Comparison of ENCODE assay signal across 19 cellular contexts in the genomic region with DNA sequence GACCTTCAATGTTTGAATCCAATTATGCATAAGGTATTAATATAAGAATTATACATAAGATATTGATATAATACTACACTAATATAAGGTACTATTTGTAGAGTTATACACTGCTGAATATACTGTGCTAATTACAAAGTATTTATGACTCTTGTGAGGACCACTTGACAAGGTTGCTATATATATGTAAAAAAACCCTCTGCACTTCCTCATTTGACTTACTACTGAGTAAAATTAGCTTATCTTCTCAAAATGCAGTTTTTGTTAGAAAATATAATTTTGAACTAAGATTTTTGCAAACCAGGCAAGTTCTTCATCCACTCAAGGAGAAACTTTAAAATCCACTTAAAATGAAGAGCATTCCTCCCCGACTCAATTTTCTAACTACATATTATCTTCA. TPM values are rescaled to one million over a fixed set of nuclear protein-coding genes. Genes with fewer than 3 reads are reported as not detected.
DNase-seq lines count a peak whose midpoint lies in the region; ATAC-seq, FAIRE-seq and TF ChIP-seq lines count a peak whose summit lies in the region.
"Had no signal": no experiment of that assay in that cellular context is flagged by ENCODE, and none has a peak within 500 bp of the region (broad histone marks: within the 10 kb centered on the region; RNA-seq: fewer than 3 reads in every experiment).

No MANE protein-coding gene starts in this region.

- H3K36me3 ChIP-seq in DOHH2 (ENCODE audit: control insufficient read depth, low read length) (peaks cover 56% of the 10 kb centered on the region), K562 (ENCODE audit: control insufficient read depth, insufficient read depth, low read length) (peaks cover 57% of the 10 kb centered on the region)

- intact Hi-C loops in K562 (cut with micrococcal nuclease), result no loop called here

- H3K79me2 ChIP-seq in DOHH2 (ENCODE audit: control insufficient read depth, low read length) (no peaks in the 10 kb centered on the region), K562 (ENCODE audit: control insufficient read depth, insufficient read depth, low read length) (no peaks in the 10 kb centered on the region)

- in situ Hi-C loops in K562 (cut with MboI), result no loop called here

- no TSS peak for BruUV-seq in K562 (replicated peaks; lab: Mats Ljungman, UMichigan)

- H3K4me3 ChIP-seq in DOHH2 (ENCODE audit: low read length) (no peak overlapping the region), K562 (no peak overlapping the region)
- H3K4me3 ChIP-seq: GM23248, HAP-1 had no signal

- H3K27ac ChIP-seq in DOHH2 (ENCODE audit: low read depth, low read length) (no peak overlapping the region), K562 (ENCODE audit: extremely low read depth, low read depth, low read length) (no peak overlapping the region)
- H3K27ac ChIP-seq: GM23248 had no signal

- ATAC-seq in K562 (no peak), GM21825 (IDR thresholded peaks at IDR 0.05; ENCODE audit: unreplicated experiment) (no peak), GM19351 (IDR thresholded peaks at IDR 0.05; ENCODE audit: unreplicated experiment) (no peak)

- H3K9me3 ChIP-seq in DOHH2 (ENCODE audit: control insufficient read depth, insufficient read depth, low read length), result no peaks in the 10 kb centered on the region
- H3K9me3 ChIP-seq in K562 (replicated peaks; ENCODE audit: control insufficient read depth, insufficient read depth, low read depth, low read length), result no peaks in the 10 kb centered on the region
- H3K9me3 ChIP-seq: BE2C, HAP-1 had no signal

- DNase-seq in GM12891 (ENCODE audit: insufficient read length, low spot score) (no peak), OCI-M1 (lab: John Stamatoyannopoulos, UW) (peak; percentile 24), K562 (ENCODE audit: extremely low read depth in 1 of 4, low spot score in 3 of 4) (no peak)
- DNase-seq: ACHN; BE2C; C1 segment of cervical spinal cord; CD4-positive, CD25-positive, alpha-beta regulatory T cell; CD8-positive, alpha-beta memory T cell; COR-L47; DMS 273 treated with DMSO at 0.1 percent for 48 hours; DMS53; DND-41; GM23248 had no signal

- POLR2A ChIA-PET in K562 (lab: Yijun Ruan, JAX), result interaction anchor here (0.5 to 2.2 kb wide), 4 partner anchors 8 to 188 kb away, joined by 3 to 9 read pairs (median 4); a partner anchor contains a TSS

- TF ChIP-seq POLR2A in GM12891 (IDR thresholded peaks at IDR 0.05; ENCODE audit: low read depth, low read length), result no peak
- TF ChIP-seq POLR2A in K562 (conservative IDR thresholded peaks at IDR 0.05), result no peak

- H3K9me1 ChIP-seq in K562 (ENCODE audit: control insufficient read depth, insufficient read depth, low read length), result no peaks in the 10 kb centered on the region

- H3K4me2 ChIP-seq in DOHH2 (ENCODE audit: low read length) (peak overlapping the region; percentile 29; the same call in 1 of the 2 replicates), K562 (ENCODE audit: insufficient read depth, low read length) (no peak overlapping the region)

- 77% methylated on average over 1 of the region's 1 CpG for WGBS in K562 (ENCODE audit: insufficient coverage, low coverage, missing lambda C conversion rate)

- no peak for TF ChIP-seq EP300 in K562 (IDR thresholded peaks at IDR 0.05; ENCODE audit: low read length)

- H3K27me3 ChIP-seq in DOHH2 (ENCODE audit: control insufficient read depth, low read length) (no peaks in the 10 kb centered on the region), K562 (ENCODE audit: control insufficient read depth in 2 of 2, insufficient read depth in 2 of 2, low read length in 2 of 2) (no peaks in the 10 kb centered on the region)
- H3K27me3 ChIP-seq: BE2C had no signal

- no peak overlapping the region for H3K9ac ChIP-seq in K562 (ENCODE audit: insufficient read depth in 1 of 2, low read depth in 2 of 2, low read length in 2 of 2)
- H3K9ac ChIP-seq: GM23248 had no signal

- 0 out of 2 replicates have a peak, but pooled peaks cover 3% of the 10 kb centered on the region for H3F3A ChIP-seq in DOHH2 (ENCODE audit: control insufficient read depth, insufficient read depth)

- H4K20me1 ChIP-seq in DOHH2 (ENCODE audit: control insufficient read depth, insufficient read depth, low read depth, low read length) (no peaks in the 10 kb centered on the region), K562 (replicated peaks; ENCODE audit: control insufficient read depth, insufficient read depth, low read length) (no peaks in the 10 kb centered on the region)

- H3K9me2 ChIP-seq in DOHH2 (replicated peaks; ENCODE audit: control insufficient read depth, low read length), result no peaks in the 10 kb centered on the region

- TF ChIP-seq CTCF in DOHH2 (IDR thresholded peaks at IDR 0.05; ENCODE audit: low read depth, low read length, poor library complexity, severe bottlenecking), result no peak
- no peak for TF ChIP-seq CTCF in K562 (IDR thresholded peaks at IDR 0.05 in 2 of 3, conservative IDR thresholded peaks at IDR 0.05 in 1 of 3; ENCODE audit: insufficient read depth in 2 of 3, low read depth in 1 of 3, low read length in 3 of 3)

- no peak overlapping the region for H2AFZ ChIP-seq in K562 (ENCODE audit: low read depth, low read length)
- H2AFZ ChIP-seq: GM23248 had no signal

- CTCF ChIA-PET in K562 (lab: Yijun Ruan, JAX; ENCODE audit: low intra/inter-chr PET ratio), result no interaction called here

- TF ChIP-seq RAD21 in K562 (CRISPR knock-in tag; conservative IDR thresholded peaks at IDR 0.05 in 1 of 2, IDR thresholded peaks at IDR 0.05 in 1 of 2), result no peak

- FAIRE-seq in GM12891 (lab: Jason Lieb, UNC) (no peak), K562 (lab: Jason Lieb, UNC) (no peak)
- FAIRE-seq: A204.1, G401.6 had no signal

- H3K4me1 ChIP-seq in DOHH2 (ENCODE audit: control insufficient read depth, low read length) (peaks cover 9% of the 10 kb centered on the region), K562 (replicated peaks in 1 of 2; ENCODE audit: control insufficient read depth in 2 of 2, insufficient read depth in 2 of 2, low read length in 2 of 2) (no peaks in the 10 kb centered on the region)
- H3K4me1 ChIP-seq: BE2C, HAP-1 had no signal

RNA-seq across cellular contexts. Expression of a gene that starts 8.5 kb away (rescaled TPM):
- polyA plus RNA-seq in GM12891 (2012; ENCODE audit: low read depth, missing spikeins), result 24.8 TPM
- 33.9 and 50.7 TPM in 2 replicates for total RNA-seq in K562 (2011; cell fraction: chromatin; rRNA removed; ENCODE audit: low replicate concordance)
- 36.4 and 47.5 TPM in 2 replicates for total RNA-seq in K562 (2011; cell fraction: nucleolus; rRNA removed)
- 41.2 and 48.9 TPM in 2 replicates for total RNA-seq in K562 (2011; cell fraction: nucleoplasm; rRNA removed)
- 144 and 145 TPM in 2 replicates for total RNA-seq in K562 (2014; rRNA removed)
- 80.2 and 84.5 TPM in 2 replicates for total RNA-seq in K562 (2014; rRNA removed; fragmentation: Illumina TruSeq; extraction: Trizol)
- 63.6 and 67.4 TPM in 2 replicates for total RNA-seq in K562 (2015; rRNA removed; fragmentation: Illumina TruSeq; extraction: Trizol)
- total RNA-seq in K562 (2021), result 76.3 and 80.8 TPM in 2 replicates
- polyA plus RNA-seq in K562 (2011; rRNA removed), result 91.1 and 98.0 TPM in 2 replicates
- 44.0 and 50.8 TPM in 2 replicates for polyA plus RNA-seq in K562 (2011; cell fraction: cytosol; rRNA removed)
- 47.8 and 51.2 TPM in 2 replicates for polyA plus RNA-seq in K562 (2011; cell fraction: nucleus; rRNA removed)
- polyA plus RNA-seq in K562 (2012), result 34.4 and 70.7 TPM in 2 replicates
- 45.9 and 56.3 TPM in 2 replicates for polyA plus RNA-seq in K562 (2014; fragmentation: Illumina TruSeq; extraction: Trizol)
- polyA plus RNA-seq in K562 (2014; fragmentation: Nextera tagmentation; extraction: Ambion mirVana), result 10 to 100 TPM; 21.8 to 31.4 TPM
- polyA plus RNA-seq in K562 (2014; rRNA removed), result 103 TPM in 2 replicates
- polyA minus RNA-seq in K562 (2011; rRNA and poly(A)+ RNA removed), result 112 and 117 TPM in 2 replicates
- polyA minus RNA-seq in K562 (2011; cell fraction: cytosol; rRNA and poly(A)+ RNA removed), result 33.7 and 49.5 TPM in 2 replicates
- polyA minus RNA-seq in K562 (2011; cell fraction: nucleus; rRNA and poly(A)+ RNA removed), result 52.5 and 60.4 TPM in 2 replicates

RNA-seq across cellular contexts. Expression of a gene that starts 14.2 kb away (rescaled TPM):
- polyA plus RNA-seq in GM12891 (2012; ENCODE audit: low read depth, missing spikeins), result 226 TPM
- 115 and 267 TPM in 2 replicates for total RNA-seq in K562 (2011; cell fraction: chromatin; rRNA removed; ENCODE audit: low replicate concordance)
- total RNA-seq in K562 (2011; cell fraction: nucleolus; rRNA removed), result 68.3 and 72.0 TPM in 2 replicates
- total RNA-seq in K562 (2011; cell fraction: nucleoplasm; rRNA removed), result 119 and 159 TPM in 2 replicates
- total RNA-seq in K562 (2014; rRNA removed) (403 and 417 TPM in 2 replicates), K562 (2014; rRNA removed; fragmentation: Illumina TruSeq; extraction: Trizol) (491 and 540 TPM in 2 replicates), K562 (2015; rRNA removed; fragmentation: Illumina TruSeq; extraction: Trizol) (489 and 519 TPM in 2 replicates), K562 (2021) (490 and 538 TPM in 2 replicates)
- polyA plus RNA-seq in K562 (2011; rRNA removed) (293 and 344 TPM in 2 replicates), K562 (2014; fragmentation: Illumina TruSeq; extraction: Trizol) (404 and 453 TPM in 2 replicates), K562 (2014; fragmentation: Nextera tagmentation; extraction: Ambion mirVana) (100 to 1,000 TPM; 174 to 365 TPM), K562 (2014; rRNA removed) (250 and 262 TPM in 2 replicates)
- polyA plus RNA-seq in K562 (2011; cell fraction: cytosol; rRNA removed), result 77.3 and 177 TPM in 2 replicates
- polyA plus RNA-seq in K562 (2011; cell fraction: nucleus; rRNA removed), result 163 and 234 TPM in 2 replicates
- 294 and 854 TPM in 2 replicates for polyA plus RNA-seq in K562 (2012)
- polyA minus RNA-seq in K562 (2011; rRNA and poly(A)+ RNA removed), result 1,116 and 1,163 TPM in 2 replicates
- 213 and 256 TPM in 2 replicates for polyA minus RNA-seq in K562 (2011; cell fraction: cytosol; rRNA and poly(A)+ RNA removed)
- 82.3 and 182 TPM in 2 replicates for polyA minus RNA-seq in K562 (2011; cell fraction: nucleus; rRNA and poly(A)+ RNA removed)

RNA-seq across cellular contexts. Expression of a gene that starts 55.4 kb away (rescaled TPM):
- 28.9 TPM for polyA plus RNA-seq in GM12891 (2012; ENCODE audit: low read depth, missing spikeins)
- 6.6 and 16.1 TPM in 2 replicates for total RNA-seq in K562 (2011; cell fraction: chromatin; rRNA removed; ENCODE audit: low replicate concordance)
- total RNA-seq in K562 (2011; cell fraction: nucleolus; rRNA removed), result 6.3 and 6.6 TPM in 2 replicates
- 13.1 and 23.9 TPM in 2 replicates for total RNA-seq in K562 (2011; cell fraction: nucleoplasm; rRNA removed)
- total RNA-seq in K562 (2014; rRNA removed) (48.8 and 54.0 TPM in 2 replicates), K562 (2014; rRNA removed; fragmentation: Illumina TruSeq; extraction: Trizol) (94.5 and 107 TPM in 2 replicates), K562 (2015; rRNA removed; fragmentation: Illumina TruSeq; extraction: Trizol) (75.7 and 84.1 TPM in 2 replicates), K562 (2021) (60.3 and 60.6 TPM in 2 replicates)
- polyA plus RNA-seq in K562 (2011; rRNA removed) (56.1 and 76.7 TPM in 2 replicates), K562 (2014; fragmentation: Illumina TruSeq; extraction: Trizol) (64.2 and 75.4 TPM in 2 replicates), K562 (2014; fragmentation: Nextera tagmentation; extraction: Ambion mirVana) (10 to 100 TPM; 58.2 to 79.7 TPM), K562 (2014; rRNA removed) (40.7 and 49.0 TPM in 2 replicates)
- polyA plus RNA-seq in K562 (2011; cell fraction: cytosol; rRNA removed), result 18.1 and 33.5 TPM in 2 replicates
- polyA plus RNA-seq in K562 (2011; cell fraction: nucleus; rRNA removed), result 7.7 and 9.0 TPM in 2 replicates
- polyA plus RNA-seq in K562 (2012), result 43.0 and 46.9 TPM in 2 replicates
- 132 and 140 TPM in 2 replicates for polyA minus RNA-seq in K562 (2011; rRNA and poly(A)+ RNA removed)
- polyA minus RNA-seq in K562 (2011; cell fraction: cytosol; rRNA and poly(A)+ RNA removed), result 35.5 and 51.2 TPM in 2 replicates
- 7.1 and 13.3 TPM in 2 replicates for polyA minus RNA-seq in K562 (2011; cell fraction: nucleus; rRNA and poly(A)+ RNA removed)
